ENCODE assay signal across 10 cellular contexts in the genomic region with DNA sequence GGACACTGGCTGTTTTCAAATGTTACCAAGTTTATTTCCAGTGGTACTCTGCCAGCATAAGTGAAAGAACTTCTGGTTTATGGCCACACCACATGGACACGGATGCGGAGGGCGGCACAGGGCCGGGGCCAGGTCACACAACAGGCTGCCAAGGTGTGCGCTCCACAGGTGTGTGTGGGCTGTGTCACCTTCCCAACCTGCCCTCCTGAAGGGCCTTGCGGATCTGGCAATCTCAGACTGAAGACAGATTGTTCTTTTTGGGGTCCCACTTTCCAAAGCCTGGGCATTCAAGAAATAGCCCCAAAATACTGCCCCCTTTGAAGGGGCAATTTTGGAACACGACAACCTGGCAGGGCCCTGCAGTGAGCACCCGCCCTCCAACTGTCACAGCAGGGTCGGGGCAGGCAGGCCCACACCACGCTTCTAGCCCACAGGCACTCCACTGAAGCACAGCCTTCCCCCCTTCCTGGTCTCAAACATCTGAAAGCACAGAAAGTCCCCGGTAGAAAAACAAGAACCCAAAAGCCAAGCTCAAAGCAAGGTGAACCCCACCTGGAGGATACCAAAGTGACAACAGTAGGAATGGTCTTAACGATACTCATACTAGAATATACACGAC. TPM values are rescaled to one million over a fixed set of nuclear protein-coding genes. Genes with fewer than 3 reads are reported as not detected.
A peak's percentile ranks its signal among the peaks of the same experiment; 100 is the strongest.
DNase-seq lines count a peak whose midpoint lies in the region; ATAC-seq and TF ChIP-seq lines count a peak whose summit lies in the region.
"Had no signal": no experiment of that assay in that cellular context is flagged by ENCODE, and none has a peak within 500 bp of the region (broad histone marks: within the 10 kb centered on the region; RNA-seq: fewer than 3 reads in every experiment).

No MANE protein-coding gene starts in this region.

- ATAC-seq in activated B cell treated with CpG ODN at 0.5 μM for 24 hours (ENCODE audit: low read depth) (no peak), HG02981 (IDR thresholded peaks at IDR 0.05; ENCODE audit: unreplicated experiment) (no peak)

- H3K9me3 Mint-ChIP-seq in Caco-2 (ENCODE audit: unreplicated experiment) (no peaks in the 10 kb centered on the region), activated B cell treated with CpG ODN at 0.5 μM for 24 hours (no peaks in the 10 kb centered on the region)

- H3K9me3 ChIP-seq in Caco-2 (no peaks in the 10 kb centered on the region), esophagus muscularis mucosa (no peaks in the 10 kb centered on the region), sigmoid colon (no peaks in the 10 kb centered on the region)

- intact Hi-C loops in Caco-2 (cut with micrococcal nuclease; ENCODE audit: unreplicated experiment) = no loop called here
- intact Hi-C loops in activated B cell treated with CpG ODN at 0.5 μM for 24 hours (cut with micrococcal nuclease) = loop anchor here (5.0 kb wide), 2 partner anchors 33 to 558 kb away; a partner anchor contains a TSS
- intact Hi-C loops in esophagus muscularis mucosa (cut with DNase I) = no loop called here
- intact Hi-C loops in sigmoid colon (cut with DNase I) = no loop called here

- no peak for DNase-seq in Caco-2
- no peak for DNase-seq in activated B cell treated with CpG ODN at 0.5 μM for 24 hours
- no peak for DNase-seq in esophagus muscularis mucosa (ENCODE audit: extremely low spot score)
- no peak for DNase-seq in sigmoid colon
- DNase-seq in GM19238 (ENCODE audit: insufficient read length, low spot score) = no peak
- DNase-seq in amniotic stem cell (lab: John Stamatoyannopoulos, UW) = no peak
- no peak for DNase-seq in NCI-H2107 treated with DMSO at 0.1 percent for 48 hours (lab: John Stamatoyannopoulos, UW; ENCODE audit: unreplicated experiment)
- DNase-seq: GOT3, NCI-H1417 treated with DMSO at 0.1 percent for 48 hours had no signal

- H3K4me1 ChIP-seq in Caco-2 (peaks cover 72% of the 10 kb centered on the region), esophagus muscularis mucosa (peaks cover 78 to 90% (median 88%) of the 10 kb centered on the region in 4 donors), sigmoid colon (peaks cover 0 to 86% (median 83%) of the 10 kb centered on the region in 4 donors)

- H3K4me3 ChIP-seq in Caco-2 (ENCODE audit: low read depth, low read length) (no peak overlapping the region), esophagus muscularis mucosa (no peak overlapping the region), sigmoid colon (no peak overlapping the region)

- H3K4me1 Mint-ChIP-seq in Caco-2 (ENCODE audit: low read depth, unreplicated experiment) (peaks cover 59% of the 10 kb centered on the region), activated B cell treated with CpG ODN at 0.5 μM for 24 hours (peaks cover 65% of the 10 kb centered on the region)

- WGBS in esophagus muscularis mucosa = 79% methylated on average over 11 of the region's 13 CpGs
- whole genome bisulfite sequencing in sigmoid colon, 2 donors = 62 to 74% methylated on average over 13 of the region's 13 CpGs

- H3K27ac ChIP-seq in esophagus muscularis mucosa (replicated peaks in 1 of 4) = peak overlapping the region; percentile 87 to 100 (median 100)
- H3K27ac ChIP-seq in sigmoid colon = peak overlapping the region; percentile 89 to 100 (median 98)

- H3K4me3 Mint-ChIP-seq in Caco-2 (ENCODE audit: unreplicated experiment) (peak overlapping the region; percentile 52), activated B cell treated with CpG ODN at 0.5 μM for 24 hours (peak overlapping the region; percentile 32)

- H3K36me3 Mint-ChIP-seq in Caco-2 (ENCODE audit: insufficient read depth, unreplicated experiment) = peaks cover 87% of the 10 kb centered on the region
- H3K36me3 Mint-ChIP-seq in activated B cell treated with CpG ODN at 0.5 μM for 24 hours (ENCODE audit: low read depth) = peaks cover 74% of the 10 kb centered on the region

- H3K27me3 ChIP-seq in Caco-2 (replicated peaks; ENCODE audit: control insufficient read depth, insufficient read depth, low read length) (no peaks in the 10 kb centered on the region), esophagus muscularis mucosa (no peaks in the 10 kb centered on the region), sigmoid colon (no peaks in the 10 kb centered on the region)

- TF ChIP-seq EP300 in esophagus muscularis mucosa (IDR thresholded peaks at IDR 0.05) = no peak
- TF ChIP-seq EP300 in sigmoid colon (IDR thresholded peaks at IDR 0.05) = no peak

- TF ChIP-seq POLR2A in esophagus muscularis mucosa (IDR thresholded peaks at IDR 0.05; ENCODE audit: low read depth) (no peak), sigmoid colon (IDR thresholded peaks at IDR 0.05) (no peak)

- POLR2A ChIA-PET in Caco-2 (lab: Charles Lee) (no interaction called here), activated B cell treated with CpG ODN at 0.5 μM for 24 hours (lab: Charles Lee) (interaction anchor here (0.6 to 2.3 kb wide), 4 partner anchors 22 to 63 kb away, joined by 3 to 7 read pairs (median 5); no protein-coding TSS in a partner anchor)

- CTCF ChIA-PET in Caco-2 (lab: Charles Lee) = no interaction called here
- CTCF ChIA-PET in activated B cell treated with CpG ODN at 0.5 μM for 24 hours (lab: Charles Lee) = no interaction called here

- BruUV-seq in Caco-2 (replicated peaks; lab: Mats Ljungman, UMichigan) = no TSS peak

- H3K36me3 ChIP-seq in Caco-2 (ENCODE audit: control insufficient read depth, insufficient read depth, low read length) (peaks cover 5% of the 10 kb centered on the region; the same call in 1 of the 2 replicates), esophagus muscularis mucosa (peaks cover 19 to 55% (median 36%) of the 10 kb centered on the region in 4 donors), sigmoid colon (peaks cover 5 to 34% (median 8%) of the 10 kb centered on the region in 4 donors)

- H3K27ac Mint-ChIP-seq in Caco-2 (ENCODE audit: unreplicated experiment) (peak overlapping the region; percentile 53), activated B cell treated with CpG ODN at 0.5 μM for 24 hours (peak overlapping the region; percentile 50)

- H3K27me3 Mint-ChIP-seq in Caco-2 (ENCODE audit: insufficient read depth, unreplicated experiment) = no peaks in the 10 kb centered on the region
- no peaks in the 10 kb centered on the region for H3K27me3 Mint-ChIP-seq in activated B cell treated with CpG ODN at 0.5 μM for 24 hours

- no peak for TF ChIP-seq CTCF in Caco-2 (IDR thresholded peaks at IDR 0.05; ENCODE audit: insufficient read depth in 1 of 2, low read depth in 1 of 2, low read length in 1 of 2, severe bottlenecking in 1 of 2, unreplicated experiment in 1 of 2)
- TF ChIP-seq CTCF in activated B cell treated with CpG ODN at 0.5 μM for 24 hours (IDR thresholded peaks at IDR 0.05) = no peak
- TF ChIP-seq CTCF in esophagus muscularis mucosa (IDR thresholded peaks at IDR 0.05) = no peak
- TF ChIP-seq CTCF in sigmoid colon (IDR thresholded peaks at IDR 0.05) = no peak

RNA-seq across cellular contexts. Expression of a gene that starts 3.5 kb away (rescaled TPM):
- total RNA-seq in Caco-2 (2022) = 196 TPM in 2 replicates
- total RNA-seq in activated B cell treated with CpG ODN at 0.5 μM for 24 hours = 147 and 170 TPM in 2 replicates
- total RNA-seq in esophagus muscularis mucosa = 10 to 100 TPM; 47.2 to 65.5 (median 61.0) TPM
- 10 to 100 TPM; 45.1 to 61.2 (median 48.9) TPM for total RNA-seq in sigmoid colon
- 100 to 1,000 TPM in 1 of 3 donors, 10 to 100 TPM in 2; 55.9 to 142 (median 86.2) TPM for polyA plus RNA-seq in sigmoid colon

RNA-seq across cellular contexts. Expression of a gene that starts 41.1 kb away (rescaled TPM):
- total RNA-seq in Caco-2 (2022) (13.1 and 13.7 TPM in 2 replicates), activated B cell treated with CpG ODN at 0.5 μM for 24 hours (24.6 and 26.5 TPM in 2 replicates), esophagus muscularis mucosa (10 to 100 TPM; 17.0 to 28.8 (median 23.4) TPM), sigmoid colon (10 to 100 TPM in 3 of 4 donors, 1 to 10 TPM in 1; 9.6 to 19.7 (median 11.6) TPM)
- polyA plus RNA-seq in sigmoid colon = 100 to 1,000 TPM in 1 of 3 donors, 10 to 100 TPM in 2; 10.8 to 140 (median 37.9) TPM

RNA-seq across cellular contexts. Expression of a gene that starts 47.4 kb away (rescaled TPM):
- total RNA-seq in Caco-2 (2022) (0.37 and 0.93 TPM in 2 replicates), activated B cell treated with CpG ODN at 0.5 μM for 24 hours (0.32 and 0.42 TPM in 2 replicates), esophagus muscularis mucosa (1 to 10 TPM in 2 of 4 donors, under 1 TPM in 1, not detected in 1; 0.91 to 5.7 (median 2.0) TPM), sigmoid colon (1 to 10 TPM in 2 of 4 donors, not detected in 2; 2.8 to 4.3 TPM)
- polyA plus RNA-seq in sigmoid colon = 10 to 100 TPM in 1 of 3 donors, 1 to 10 TPM in 1, under 1 TPM in 1; 0.60 to 38.3 (median 4.6) TPM

RNA-seq across cellular contexts. Expression of a gene that starts 57.3 kb away (rescaled TPM):
- total RNA-seq in Caco-2 (2022) (31.0 and 32.2 TPM in 2 replicates), activated B cell treated with CpG ODN at 0.5 μM for 24 hours (56.6 TPM in 2 replicates), esophagus muscularis mucosa (10 to 100 TPM in 3 of 4 donors, 1 to 10 TPM in 1; 8.4 to 21.6 (median 16.4) TPM), sigmoid colon (10 to 100 TPM; 13.3 to 34.1 (median 20.8) TPM)
- 10 to 100 TPM; 17.4 to 47.8 (median 25.4) TPM for polyA plus RNA-seq in sigmoid colon
